In the genomic region with DNA sequence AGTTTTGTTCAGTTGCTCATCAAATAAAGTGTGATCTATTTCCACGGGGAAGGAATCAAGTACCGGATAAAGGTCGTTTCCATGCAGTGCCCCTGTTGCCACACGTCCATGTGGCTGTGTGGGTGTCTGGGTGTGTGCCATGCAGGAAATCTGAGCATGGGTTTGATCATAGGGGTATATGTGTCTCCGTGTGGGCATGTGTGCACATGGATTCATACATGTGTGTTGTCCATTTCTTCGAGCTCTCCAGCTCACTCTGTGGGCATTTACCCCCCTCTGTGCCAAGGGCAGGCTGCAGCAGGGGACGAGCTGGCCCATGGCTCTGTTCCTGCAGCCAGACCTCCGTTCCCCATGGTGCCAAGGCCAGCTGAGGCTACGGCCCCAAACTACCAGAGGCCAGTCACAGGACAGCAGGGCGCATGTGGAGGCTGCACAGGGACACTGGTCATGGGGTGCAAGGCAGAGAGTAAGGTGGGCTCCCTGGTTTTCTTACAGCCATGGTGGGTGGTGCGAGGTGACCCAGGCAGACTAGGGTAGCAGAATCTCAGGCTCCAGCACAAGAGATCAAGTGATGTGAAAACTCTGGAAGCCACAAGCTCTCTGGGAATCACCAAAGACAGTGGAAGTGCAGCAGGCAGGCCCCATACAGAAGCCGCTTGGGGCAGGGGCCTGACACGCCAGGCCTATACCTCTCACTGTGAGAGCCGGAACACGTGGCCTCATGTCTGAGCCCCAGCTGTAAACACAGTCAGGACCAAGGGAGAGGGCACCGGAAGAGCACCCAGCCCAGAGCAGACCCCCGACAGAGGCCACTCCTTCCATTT, we compare ENCODE assay signal across 1 cellular context.
TF ChIP-seq lines count a peak whose summit lies in the region.

No MANE protein-coding gene starts in this region.

TF ChIP-seq in H1, 55 proteins besides CTCF, POLR2A, EP300 and RAD21 (continued from another document):
- no peak for TF ChIP-seq CHD1 (IDR thresholded peaks at IDR 0.05; ENCODE audit: low read depth, low read length)
- TF ChIP-seq TAF7 (optimal IDR thresholded peaks at IDR 0.05; ENCODE audit: borderline replicate concordance, low read depth, low read length): no peak
- no peak for TF ChIP-seq CBX5 (IDR thresholded peaks at IDR 0.05; ENCODE audit: low read depth, low read length)
- TF ChIP-seq SUZ12 (IDR thresholded peaks at IDR 0.05; ENCODE audit: low read length): no peak
- no peak for TF ChIP-seq SP1 (IDR thresholded peaks at IDR 0.05; ENCODE audit: low read depth, low read length)
- TF ChIP-seq KDM5A (IDR thresholded peaks at IDR 0.05; ENCODE audit: low read length): no peak
- TF ChIP-seq, protein P1, sequence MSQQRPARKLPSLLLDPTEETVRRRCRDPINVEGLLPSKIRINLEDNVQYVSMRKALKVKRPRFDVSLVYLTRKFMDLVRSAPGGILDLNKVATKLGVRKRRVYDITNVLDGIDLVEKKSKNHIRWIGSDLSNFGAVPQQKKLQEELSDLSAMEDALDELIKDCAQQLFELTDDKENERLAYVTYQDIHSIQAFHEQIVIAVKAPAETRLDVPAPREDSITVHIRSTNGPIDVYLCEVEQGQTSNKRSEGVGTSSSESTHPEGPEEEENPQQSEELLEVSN (IDR thresholded peaks at IDR 0.05): no peak
